Comparison of ENCODE assay signal across 2 cellular contexts in genomic region chr2:43165378-43166025, GRCh38.
TF ChIP-seq lines count a peak whose summit lies in the region.

No MANE protein-coding gene starts in this region.

TF ChIP-seq in A549, 52 proteins besides CTCF, POLR2A, EP300 and RAD21 (continued from another document):
- TF ChIP-seq HMGXB4 (CRISPR knock-in tag; IDR thresholded peaks at IDR 0.05; ENCODE audit: borderline replicate concordance) = no peak

TF ChIP-seq in WTC11, 78 proteins besides CTCF, POLR2A, EP300 and RAD21 (continued from another document):
- no peak for TF ChIP-seq IRF1 (CRISPR knock-in tag; IDR thresholded peaks at IDR 0.05)
